In genomic region chr1:21467946-21468345, GRCh38 we compare ENCODE assay signal across 1 cellular context. TPM values are rescaled to one million over a fixed set of nuclear protein-coding genes. Genes with fewer than 3 reads are reported as not detected.
"Had no signal": no experiment of that assay in that cellular context is flagged by ENCODE, and none has a peak within 500 bp of the region (broad histone marks: within the 10 kb centered on the region; RNA-seq: fewer than 3 reads in every experiment).

No MANE protein-coding gene starts in this region.

RNA-seq across cellular contexts. Expression of gene ALPL, which starts 41.3 kb away (rescaled TPM):
- total RNA-seq: HT1080 had no signal
